21 cellular contexts compared by ENCODE assay signal in genomic region chr10:48467669-48468068, GRCh38.
"Had no signal": no experiment of that assay in that cellular context is flagged by ENCODE, and none has a peak within 500 bp of the region (broad histone marks: within the 10 kb centered on the region; RNA-seq: fewer than 3 reads in every experiment).

No MANE protein-coding gene starts in this region.

- H3K36me3 ChIP-seq: lower lobe of right lung, pancreas, tibial artery, vagina had no signal

- H3K4me3 Mint-ChIP-seq: activated T-cell treated with anti-CD3 and anti-CD28 coated beads, Interleukin-2, amount 50 U/mL, for 4 hours; central memory CD8-positive, alpha-beta T cell; mesothelial cell of epicardium; stimulated activated memory B cell treated with anti-CD40 and anti-IgM and Interleukin-4, amounts not matched to agents 10 μg/mL and 1 μg/mL and 100 μg/mL, for 72 hours had no signal

- H3K36me3 Mint-ChIP-seq: activated naive CD4-positive, alpha-beta T cell treated with anti-CD3 and anti-CD28 coated beads, Interleukin-2, amount 50 U/mL, for 72 hours; mesothelial cell of epicardium; stimulated activated memory B cell treated with anti-CD40 and anti-IgM and Interleukin-4, amounts not matched to agents 10 μg/mL and 1 μg/mL and 100 μg/mL, for 72 hours had no signal

- H3K27ac Mint-ChIP-seq: activated naive CD4-positive, alpha-beta T cell treated with anti-CD3 and anti-CD28 coated beads, Interleukin-2, amount 50 U/mL, for 72 hours; stimulated activated memory B cell treated with anti-CD40 and anti-IgM and Interleukin-4, amounts not matched to agents 10 μg/mL and 1 μg/mL and 100 μg/mL, for 72 hours had no signal

- H3K4me1 Mint-ChIP-seq: central memory CD8-positive, alpha-beta T cell; stimulated activated memory B cell treated with anti-CD40 and anti-IgM and Interleukin-4, amounts not matched to agents 10 μg/mL and 1 μg/mL and 100 μg/mL, for 72 hours had no signal

- H3K9me3 Mint-ChIP-seq: activated naive CD4-positive, alpha-beta T cell treated with anti-CD3 and anti-CD28 coated beads, Interleukin-2, amount 50 U/mL, for 72 hours; activated T-cell treated with anti-CD3 and anti-CD28 coated beads, Interleukin-2, amount 50 U/mL, for 4 hours; central memory CD8-positive, alpha-beta T cell; stimulated activated memory B cell treated with anti-CD40 and anti-IgM and Interleukin-4, amounts not matched to agents 10 μg/mL and 1 μg/mL and 100 μg/mL, for 72 hours had no signal

- H3K27ac ChIP-seq: body of pancreas, foreskin keratinocyte, lower lobe of right lung, pancreas, tibial artery, vagina had no signal

- H3K27me3 Mint-ChIP-seq: central memory CD8-positive, alpha-beta T cell; stimulated activated memory B cell treated with anti-CD40 and anti-IgM and Interleukin-4, amounts not matched to agents 10 μg/mL and 1 μg/mL and 100 μg/mL, for 72 hours had no signal

- DNase-seq: activated CD4-positive, alpha-beta T cell treated with anti-CD3 and anti-CD28 coated beads, Interleukin-2, amount 50 U/mL, for 4 hours; activated effector memory CD4-positive, alpha-beta T cell treated with Interleukin-2 at 50 U/mL for 16 hours; activated T-cell treated with anti-CD3 and anti-CD28 coated beads, Interleukin-2, amount 50 U/mL, for 4 hours; amygdala; body of pancreas; cortex of kidney; effector CD8-positive, alpha-beta T cell; foreskin keratinocyte; glutamatergic neuron; left colon; lower lobe of right lung; retina; stimulated activated CD4-positive, alpha-beta T cell treated with anti-CD3 and anti-CD28 coated beads, Interleukin-12 subunit alpha, Interleukin-12 subunit beta, amount 100 ng/mL, for 4 hours; T-helper 2 cell; tibial artery had no signal

- H3K9me3 ChIP-seq: body of pancreas, lower lobe of right lung, pancreas, tibial artery, vagina had no signal
